9 cellular contexts compared by ENCODE assay signal in genomic region chr12:20368653-20369163, GRCh38. TPM values are rescaled to one million over a fixed set of nuclear protein-coding genes. Genes with fewer than 3 reads are reported as not detected.
DNase-seq lines count a peak whose midpoint lies in the region; ATAC-seq and TF ChIP-seq lines count a peak whose summit lies in the region.
"Had no signal": no experiment of that assay in that cellular context is flagged by ENCODE, and none has a peak within 500 bp of the region (broad histone marks: within the 10 kb centered on the region; RNA-seq: fewer than 3 reads in every experiment).

No MANE protein-coding gene starts in this region.

- ATAC-seq in T-helper 17 cell, result no peak
- no peak for ATAC-seq in naive thymus-derived CD8-positive, alpha-beta T cell
- no peak for ATAC-seq in GM21786 (IDR thresholded peaks at IDR 0.05; ENCODE audit: unreplicated experiment)
- ATAC-seq in HG03175 (IDR thresholded peaks at IDR 0.05; ENCODE audit: unreplicated experiment), result no peak

- DNase-seq in NCI-H748 (lab: John Stamatoyannopoulos, UW; ENCODE audit: unreplicated experiment), result peak; percentile 41
- no peak for DNase-seq in NCI-H748 treated with DMSO at 0.1 percent for 48 hours (lab: John Stamatoyannopoulos, UW)
- no peak for DNase-seq in T-helper 17 cell
- peak; percentile 56 for DNase-seq in fibroblast of pulmonary artery (ENCODE audit: low read depth)
- DNase-seq in naive thymus-derived CD8-positive, alpha-beta T cell, result no peak
- DNase-seq in NAMALWA (ENCODE audit: low spot score), result no peak
- DNase-seq: CD4-positive, CD25-positive, alpha-beta regulatory T cell had no signal

- TF ChIP-seq CTCF in fibroblast of pulmonary artery (IDR thresholded peaks at IDR 0.05; ENCODE audit: low read length, missing control alignments), result no peak

- POLR2A ChIA-PET in naive thymus-derived CD8-positive, alpha-beta T cell (lab: Charles Lee), result no interaction called here

- no peaks in the 10 kb centered on the region for H3K9me3 Mint-ChIP-seq in naive thymus-derived CD8-positive, alpha-beta T cell

- H3K27ac Mint-ChIP-seq in T-helper 17 cell, result no peak overlapping the region
- no peak overlapping the region for H3K27ac Mint-ChIP-seq in naive thymus-derived CD8-positive, alpha-beta T cell
- H3K27ac Mint-ChIP-seq: CD4-positive, CD25-positive, alpha-beta regulatory T cell had no signal

- peaks cover 52% of the 10 kb centered on the region for H3K27me3 Mint-ChIP-seq in T-helper 17 cell
- peaks cover 10 to 60% (median 34%) of the 10 kb centered on the region in 5 donors for H3K27me3 Mint-ChIP-seq in naive thymus-derived CD8-positive, alpha-beta T cell

- H3K4me3 ChIP-seq in fibroblast of pulmonary artery (replicated peaks; ENCODE audit: low read depth, low read length), result peak overlapping the region; percentile 80

- H3K9me3 ChIP-seq in T-helper 17 cell (ENCODE audit: control insufficient read depth, low read length, poor library complexity, severe bottlenecking), result no peaks in the 10 kb centered on the region

- no peaks in the 10 kb centered on the region for H3K36me3 Mint-ChIP-seq in T-helper 17 cell (ENCODE audit: low read depth)
- H3K36me3 Mint-ChIP-seq in naive thymus-derived CD8-positive, alpha-beta T cell, result no peaks in the 10 kb centered on the region
- H3K36me3 Mint-ChIP-seq: CD4-positive, CD25-positive, alpha-beta regulatory T cell had no signal

- H3K4me1 Mint-ChIP-seq in T-helper 17 cell, result peaks cover 4% of the 10 kb centered on the region
- H3K4me1 Mint-ChIP-seq in naive thymus-derived CD8-positive, alpha-beta T cell, result peaks cover 6 to 19% (median 15%) of the 10 kb centered on the region in 4 donors

- peak overlapping the region; percentile 67 for H3K4me3 Mint-ChIP-seq in T-helper 17 cell
- peak overlapping the region; percentile 34 to 75 (median 58) for H3K4me3 Mint-ChIP-seq in naive thymus-derived CD8-positive, alpha-beta T cell
- H3K4me3 Mint-ChIP-seq: CD4-positive, CD25-positive, alpha-beta regulatory T cell had no signal

RNA-seq across cellular contexts. Expression of gene PDE3A, which starts 0.4 kb away (rescaled TPM):
- total RNA-seq in T-helper 17 cell, result 1 to 10 TPM in 1 of 2 donors, under 1 TPM in 1; 0.07 to 2.8 TPM
- total RNA-seq in naive thymus-derived CD8-positive, alpha-beta T cell, result not detected
- not detected for polyA plus RNA-seq in naive thymus-derived CD8-positive, alpha-beta T cell

Comparison
In these comparisons a context has a peak if more than half of its experiments do, and no peak if none do; other contexts are left out.
1. DNase-seq: peak in NCI-H748 (single experiment) and fibroblast of pulmonary artery (single experiment); none in NCI-H748 treated with DMSO at 0.1 percent for 48 hours (single experiment), T-helper 17 cell (0 of 3), naive thymus-derived CD8-positive, alpha-beta T cell (0 of 10) and NAMALWA (single experiment).